7 cellular contexts compared by ENCODE assay signal in the genomic region with DNA sequence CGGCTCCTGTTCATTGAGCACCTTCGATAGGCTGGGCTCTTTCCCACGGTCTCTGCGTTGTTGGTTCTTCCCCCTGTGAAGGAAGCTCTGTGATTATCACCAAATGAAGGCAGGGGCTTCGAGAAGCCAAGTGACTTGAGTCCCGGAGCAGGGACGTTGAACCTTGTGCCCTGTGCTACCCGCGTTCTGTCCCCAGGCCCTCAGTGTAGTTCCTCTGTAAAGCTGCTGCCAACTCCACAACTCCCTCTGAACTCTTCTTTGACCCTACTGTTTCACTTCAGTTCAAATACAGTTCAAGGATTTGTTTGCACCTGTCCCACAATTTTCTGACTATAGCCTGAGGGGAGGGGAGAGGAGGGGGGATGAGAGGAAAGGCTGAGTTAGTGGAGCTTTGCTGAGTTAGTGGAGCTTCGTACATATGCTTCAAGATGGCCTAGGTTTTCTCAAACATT. TPM values are rescaled to one million over a fixed set of nuclear protein-coding genes. Genes with fewer than 3 reads are reported as not detected.
DNase-seq lines count a peak whose midpoint lies in the region; ATAC-seq and TF ChIP-seq lines count a peak whose summit lies in the region.

No MANE protein-coding gene starts in this region.

- H3K36me3 Mint-ChIP-seq in naive thymus-derived CD4-positive, alpha-beta T cell, result peaks cover 0 to 10% (median 0%) of the 10 kb centered on the region in 5 donors

- no peaks in the 10 kb centered on the region for H3K9me3 ChIP-seq in naive thymus-derived CD4-positive, alpha-beta T cell (ENCODE audit: control insufficient read depth in 2 of 3, low read length in 3 of 3)

- DNase-seq in NCI-H2107 treated with DMSO at 0.1 percent for 48 hours (lab: John Stamatoyannopoulos, UW; ENCODE audit: unreplicated experiment), result peak; percentile 87
- DNase-seq in coronary artery (ENCODE audit: low spot score), result no peak
- no peak for DNase-seq in naive thymus-derived CD4-positive, alpha-beta T cell
- DNase-seq in occipital lobe (lab: John Stamatoyannopoulos, UW), result no peak
- no peak for DNase-seq in midbrain (lab: John Stamatoyannopoulos, UW)
- no peak for DNase-seq in hepatic stellate cell (ENCODE audit: low spot score)

- peaks cover 9% of the 10 kb centered on the region in 2 donors for H3K4me1 ChIP-seq in naive thymus-derived CD4-positive, alpha-beta T cell (ENCODE audit: control insufficient read depth in 2 of 2, insufficient read depth in 2 of 2, low read length in 2 of 2)

- peak overlapping the region; percentile 88 to 99 (median 97) for H3K27ac Mint-ChIP-seq in naive thymus-derived CD4-positive, alpha-beta T cell

- no peak for ATAC-seq in naive thymus-derived CD4-positive, alpha-beta T cell

- TF ChIP-seq POLR2A in GM19099 (IDR thresholded peaks at IDR 0.05; ENCODE audit: extremely low read depth, insufficient read length, low read depth), result peak; percentile 42

- peaks cover 8 to 31% (median 17%) of the 10 kb centered on the region in 7 donors for H3K4me1 Mint-ChIP-seq in naive thymus-derived CD4-positive, alpha-beta T cell

- peak overlapping the region; percentile 85 to 94 for H3K27ac ChIP-seq in coronary artery
- H3K27ac ChIP-seq in naive thymus-derived CD4-positive, alpha-beta T cell (ENCODE audit: low read depth, low read length), result peak overlapping the region; percentile 95

- intact Hi-C loops in naive thymus-derived CD4-positive, alpha-beta T cell (cut with micrococcal nuclease), result loop anchor here (1.0 to 10.0 kb wide), 17 partner anchors 138 to 1672 kb away; a partner anchor contains a TSS

- no peaks in the 10 kb centered on the region for H3K27me3 ChIP-seq in naive thymus-derived CD4-positive, alpha-beta T cell (ENCODE audit: control insufficient read depth in 2 of 2, insufficient read depth in 2 of 2, low read length in 2 of 2)

- H3K27me3 Mint-ChIP-seq in naive thymus-derived CD4-positive, alpha-beta T cell, result no peaks in the 10 kb centered on the region

- CTCF ChIA-PET in naive thymus-derived CD4-positive, alpha-beta T cell (lab: Charles Lee), result interaction anchor here (1.2 kb wide), 1 partner anchor 361 kb away, joined by 3 read pairs; no protein-coding TSS in a partner anchor

- no peaks in the 10 kb centered on the region for H3K36me3 ChIP-seq in naive thymus-derived CD4-positive, alpha-beta T cell (ENCODE audit: control insufficient read depth in 2 of 3, insufficient read depth in 3 of 3, low read length in 3 of 3)

- H3K9me3 Mint-ChIP-seq in naive thymus-derived CD4-positive, alpha-beta T cell, result no peaks in the 10 kb centered on the region

- H3K4me3 Mint-ChIP-seq in naive thymus-derived CD4-positive, alpha-beta T cell, result peak overlapping the region; percentile 84 to 96 (median 94)

- peak overlapping the region; percentile 82 for H3K4me3 ChIP-seq in coronary artery
- H3K4me3 ChIP-seq in naive thymus-derived CD4-positive, alpha-beta T cell (ENCODE audit: low read length), result peak overlapping the region; percentile 80

- TF ChIP-seq CTCF in coronary artery (IDR thresholded peaks at IDR 0.05), result no peak

- POLR2A ChIA-PET in naive thymus-derived CD4-positive, alpha-beta T cell (lab: Charles Lee), result interaction anchor here (0.7 to 4.2 kb wide), 11 partner anchors 15 to 1444 kb away, joined by 3 to 31 read pairs (median 6); a partner anchor contains a TSS

RNA-seq across cellular contexts. Expression of a gene that starts 0.6 kb away (rescaled TPM):
- 10 to 100 TPM; 48.5 to 80.2 (median 54.5) TPM for total RNA-seq in naive thymus-derived CD4-positive, alpha-beta T cell
- 10 to 100 TPM; 11.7 to 20.5 TPM for polyA plus RNA-seq in naive thymus-derived CD4-positive, alpha-beta T cell
- 9.5 TPM for total RNA-seq in occipital lobe
